Comparison of ENCODE assay signal across 9 cellular contexts in the genomic region with DNA sequence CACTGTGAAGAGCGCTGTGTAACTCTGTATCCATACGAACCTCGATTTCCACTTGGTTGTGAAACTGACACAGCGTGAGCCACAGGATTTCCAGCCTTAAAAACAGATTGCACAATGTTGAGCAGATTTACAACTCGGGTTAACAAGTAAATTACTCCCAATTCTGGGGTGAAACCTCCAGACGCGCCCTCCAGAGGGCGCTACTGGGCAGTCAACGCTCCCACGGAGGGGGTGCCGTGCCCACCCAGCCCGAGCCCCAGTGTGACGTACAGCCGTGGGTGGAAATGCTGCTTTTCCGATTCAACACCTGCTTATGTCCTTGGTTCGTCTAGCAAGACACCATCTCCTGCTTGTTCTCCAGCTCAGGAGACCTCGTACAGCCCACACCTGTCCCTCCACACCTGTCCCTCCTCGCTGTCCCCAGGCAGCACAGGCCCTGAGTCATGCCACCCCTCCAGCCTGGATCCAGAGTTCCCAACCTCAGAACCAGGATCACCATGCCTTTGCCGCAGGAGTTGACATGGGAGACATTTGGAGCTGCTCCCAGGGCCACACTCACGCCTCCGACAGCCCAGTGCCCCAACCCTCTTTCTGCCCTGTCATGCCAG. TPM values are rescaled to one million over a fixed set of nuclear protein-coding genes. Genes with fewer than 3 reads are reported as not detected.
A peak's percentile ranks its signal among the peaks of the same experiment; 100 is the strongest.
DNase-seq lines count a peak whose midpoint lies in the region; ATAC-seq, FAIRE-seq and TF ChIP-seq lines count a peak whose summit lies in the region.
"Had no signal": no experiment of that assay in that cellular context is flagged by ENCODE, and none has a peak within 500 bp of the region (broad histone marks: within the 10 kb centered on the region; RNA-seq: fewer than 3 reads in every experiment).

No MANE protein-coding gene starts in this region.

- TF ChIP-seq RAD21 in liver (IDR thresholded peaks at IDR 0.05) = peak; percentile 57 to 72

- H3K36me3 ChIP-seq in bronchial epithelial cell (ENCODE audit: control insufficient read depth, insufficient read depth, low read length) = peaks cover 5% of the 10 kb centered on the region
- H3K36me3 ChIP-seq in liver (ENCODE audit: control insufficient read depth in 4 of 4, insufficient read depth in 3 of 4, low read depth in 1 of 4, low read length in 3 of 4) = peaks cover 0 to 5% (median 0%) of the 10 kb centered on the region in 4 donors

- no peak overlapping the region for H3K4me3 ChIP-seq in bronchial epithelial cell (ENCODE audit: low read depth, low read length)
- no peak overlapping the region for H3K4me3 ChIP-seq in liver (ENCODE audit: low read depth in 1 of 3, low read length in 3 of 3)

- WGBS in liver = 41% methylated on average over 21 of the region's 21 CpGs

- ATAC-seq in HG03095 (IDR thresholded peaks at IDR 0.05; ENCODE audit: unreplicated experiment) = no peak

- FAIRE-seq in bronchial epithelial cell (lab: Jason Lieb, UNC) = no peak

- peak; percentile 80 for DNase-seq in AG08395 (ENCODE audit: low spot score)
- DNase-seq in GM19238 (ENCODE audit: insufficient read length, low spot score) = peak; percentile 46
- peak; percentile 84 for DNase-seq in SKM-1 (lab: John Stamatoyannopoulos, UW; ENCODE audit: unreplicated experiment)
- peak; percentile 15 for DNase-seq in bronchial epithelial cell (ENCODE audit: low read depth)
- peak; percentile 51 for DNase-seq in stromal cell of bone marrow (ENCODE audit: low read depth)
- DNase-seq in NCI-H1436 (lab: John Stamatoyannopoulos, UW) = no peak

- TF ChIP-seq CTCF in bronchial epithelial cell (IDR thresholded peaks at IDR 0.05; ENCODE audit: insufficient read depth, low read length, severe bottlenecking) (peak; percentile 72), liver (IDR thresholded peaks at IDR 0.05; ENCODE audit: low read depth, low read length, missing input control) (peak; percentile 47)

- peak overlapping the region; percentile 23 to 33 for H3K27ac ChIP-seq in liver (ENCODE audit: low read depth in 1 of 2, low read length in 2 of 2)

- H3K9me3 ChIP-seq in liver (ENCODE audit: control insufficient read depth in 4 of 4, low read length in 3 of 4) = no peaks in the 10 kb centered on the region

- no peak overlapping the region for H3K9ac ChIP-seq in liver (ENCODE audit: low read depth in 1 of 2, low read length in 2 of 2)

- no peaks in the 10 kb centered on the region for H3K27me3 ChIP-seq in bronchial epithelial cell (ENCODE audit: control insufficient read depth, insufficient read depth, low read length)
- H3K27me3 ChIP-seq in liver (ENCODE audit: control insufficient read depth in 4 of 4, insufficient read depth in 4 of 4, low read length in 3 of 4) = no peaks in the 10 kb centered on the region

- peaks cover 0 to 12% (median 0%) of the 10 kb centered on the region in 4 donors for H3K4me1 ChIP-seq in liver (ENCODE audit: control insufficient read depth in 4 of 4, insufficient read depth in 4 of 4, low read length in 3 of 4)

TF ChIP-seq in liver, 16 proteins besides CTCF, POLR2A, EP300 and RAD21:
- TF ChIP-seq MAX (IDR thresholded peaks at IDR 0.05) = no peak
- no peak for TF ChIP-seq FOXA2 (IDR thresholded peaks at IDR 0.05)
- no peak for TF ChIP-seq SP1 (IDR thresholded peaks at IDR 0.05)
- no peak for TF ChIP-seq REST (IDR thresholded peaks at IDR 0.05)
- no peak for TF ChIP-seq NR2F2 (IDR thresholded peaks at IDR 0.05)
- TF ChIP-seq, protein P1, sequence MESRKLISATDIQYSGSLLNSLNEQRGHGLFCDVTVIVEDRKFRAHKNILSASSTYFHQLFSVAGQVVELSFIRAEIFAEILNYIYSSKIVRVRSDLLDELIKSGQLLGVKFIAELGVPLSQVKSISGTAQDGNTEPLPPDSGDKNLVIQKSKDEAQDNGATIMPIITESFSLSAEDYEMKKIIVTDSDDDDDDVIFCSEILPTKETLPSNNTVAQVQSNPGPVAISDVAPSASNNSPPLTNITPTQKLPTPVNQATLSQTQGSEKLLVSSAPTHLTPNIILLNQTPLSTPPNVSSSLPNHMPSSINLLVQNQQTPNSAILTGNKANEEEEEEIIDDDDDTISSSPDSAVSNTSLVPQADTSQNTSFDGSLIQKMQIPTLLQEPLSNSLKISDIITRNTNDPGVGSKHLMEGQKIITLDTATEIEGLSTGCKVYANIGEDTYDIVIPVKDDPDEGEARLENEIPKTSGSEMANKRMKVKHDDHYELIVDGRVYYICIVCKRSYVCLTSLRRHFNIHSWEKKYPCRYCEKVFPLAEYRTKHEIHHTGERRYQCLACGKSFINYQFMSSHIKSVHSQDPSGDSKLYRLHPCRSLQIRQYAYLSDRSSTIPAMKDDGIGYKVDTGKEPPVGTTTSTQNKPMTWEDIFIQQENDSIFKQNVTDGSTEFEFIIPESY (IDR thresholded peaks at IDR 0.05) = no peak
TF ChIP-seq in liver: peak in this region for 0.

RNA-seq across cellular contexts. Expression of gene SLC6A3, which starts 34.4 kb away (rescaled TPM):
- total RNA-seq in bronchial epithelial cell = not detected in 2 replicates
- not detected for total RNA-seq in liver
- polyA plus RNA-seq in liver = not detected
- total RNA-seq: glomerular endothelial cell had no signal

RNA-seq across cellular contexts. Expression of gene LPCAT1, which starts 44.1 kb away (rescaled TPM):
- total RNA-seq in bronchial epithelial cell = 18.8 and 25.3 TPM in 2 replicates
- total RNA-seq in liver = 10 to 100 TPM; 12.0 to 12.8 TPM
- polyA plus RNA-seq in liver = 1 to 10 TPM; 1.5 to 7.7 TPM
